ENCODE assay signal across 19 cellular contexts in genomic region chr10:70669015-70669414, GRCh38. TPM values are rescaled to one million over a fixed set of nuclear protein-coding genes. Genes with fewer than 3 reads are reported as not detected.
DNase-seq lines count a peak whose midpoint lies in the region; ATAC-seq lines count a peak whose summit lies in the region.
"Had no signal": no experiment of that assay in that cellular context is flagged by ENCODE, and none has a peak within 500 bp of the region (broad histone marks: within the 10 kb centered on the region; RNA-seq: fewer than 3 reads in every experiment).

No MANE protein-coding gene starts in this region.

- H2AFZ ChIP-seq in mesenchymal stem cell (ENCODE audit: low read depth, low read length): no peak overlapping the region

- DNase-seq in NCI-H2029 (lab: John Stamatoyannopoulos, UW) (peak; percentile 21), NCI-H2029 treated with DMSO at 0.1 percent for 48 hours (lab: John Stamatoyannopoulos, UW) (no peak), DMS53 (lab: John Stamatoyannopoulos, UW) (peak; percentile 75), NCI-H510A treated with DMSO at 0.1 percent for 48 hours (lab: John Stamatoyannopoulos, UW) (peak; percentile 84), mesenchymal stem cell (no peak), kidney tubule cell (ENCODE audit: low spot score) (no peak)
- no peak for DNase-seq in stimulated activated CD4-positive, alpha-beta T cell treated with anti-CD3 and anti-CD28 coated beads, Interleukin-15, amount 100 ng/mL, for 24 hours
- DNase-seq: Calu3; CD4-positive, alpha-beta memory T cell; GOT3; H7; KG1 had no signal

- no peak overlapping the region for H3K23ac ChIP-seq in mesenchymal stem cell (ENCODE audit: low read length in 2 of 2)

- H2AK5ac ChIP-seq in mesenchymal stem cell (ENCODE audit: low read length, severe bottlenecking): peak overlapping the region; percentile 98

- no peak overlapping the region for H3K27ac ChIP-seq in mesenchymal stem cell (ENCODE audit: low read length, poor library complexity, severe bottlenecking)
- H3K27ac ChIP-seq: 22Rv1, A549, BLaER1 had no signal

- no peak overlapping the region for H4K91ac ChIP-seq in mesenchymal stem cell (ENCODE audit: low read length)

- no peak overlapping the region for H3K4me2 ChIP-seq in mesenchymal stem cell (ENCODE audit: low read length, poor library complexity, severe bottlenecking)
- H3K4me2 ChIP-seq: A549, BLaER1 had no signal

- no peaks in the 10 kb centered on the region for H3K36me3 ChIP-seq in mesenchymal stem cell (ENCODE audit: control insufficient read depth in 1 of 2, insufficient read depth in 2 of 2, low read depth in 1 of 2, low read length in 2 of 2)
- H3K36me3 ChIP-seq: BLaER1 had no signal

- no peak overlapping the region for H3K18ac ChIP-seq in mesenchymal stem cell (ENCODE audit: low read depth in 1 of 2, low read length in 2 of 2)

- peaks cover 29% of the 10 kb centered on the region for H3K4me1 ChIP-seq in mesenchymal stem cell (ENCODE audit: control insufficient read depth, insufficient read depth, low read depth, low read length)

- no peak overlapping the region for H2BK120ac ChIP-seq in mesenchymal stem cell (ENCODE audit: low read depth, low read length)

- H2BK12ac ChIP-seq in mesenchymal stem cell (ENCODE audit: low read length in 2 of 2): no peak overlapping the region

- no peak overlapping the region for H2BK15ac ChIP-seq in mesenchymal stem cell (ENCODE audit: low read depth, poor library complexity, severe bottlenecking)

- no peaks in the 10 kb centered on the region for H3K9me3 ChIP-seq in mesenchymal stem cell (ENCODE audit: control insufficient read depth, low read length)
- H3K9me3 ChIP-seq: A549 had no signal

- no peak for ATAC-seq in HG03521 (IDR thresholded peaks at IDR 0.05; ENCODE audit: unreplicated experiment)
- ATAC-seq: A549, HepG2 had no signal

- H3K9ac ChIP-seq in mesenchymal stem cell (ENCODE audit: low read length): no peak overlapping the region
- H3K9ac ChIP-seq: BLaER1 had no signal

- no peak overlapping the region for H3K14ac ChIP-seq in mesenchymal stem cell (ENCODE audit: low read length in 2 of 2)

- H3K27me3 ChIP-seq in mesenchymal stem cell (ENCODE audit: control insufficient read depth in 1 of 2, insufficient read depth in 1 of 2, low read length in 2 of 2): no peaks in the 10 kb centered on the region

- no peak overlapping the region for H4K8ac ChIP-seq in mesenchymal stem cell (ENCODE audit: low read length)

- peaks cover 2% of the 10 kb centered on the region for H3K79me1 ChIP-seq in mesenchymal stem cell (replicated peaks; ENCODE audit: low read length, poor library complexity, severe bottlenecking)

- H3K4me3 ChIP-seq in mesenchymal stem cell (ENCODE audit: insufficient read depth in 1 of 2, low read depth in 1 of 2, low read length in 2 of 2): no peak overlapping the region
- H3K4me3 ChIP-seq: A549, BLaER1 had no signal

- no peak overlapping the region for H3K4ac ChIP-seq in mesenchymal stem cell (ENCODE audit: low read depth in 1 of 2, low read length in 2 of 2)

- H2BK5ac ChIP-seq in mesenchymal stem cell (ENCODE audit: low read depth, low read length, poor library complexity, severe bottlenecking): peak overlapping the region; percentile 8

RNA-seq across cellular contexts. Expression of gene ADAMTS14, which starts 3.3 kb away (rescaled TPM):
- polyA plus RNA-seq in mesenchymal stem cell (2013, experiment 1 of 2): 1.3 TPM
- polyA plus RNA-seq in mesenchymal stem cell (2013, experiment 2 of 2): 1.3 TPM
- polyA plus RNA-seq: CD14-positive monocyte; CD4-positive, alpha-beta memory T cell; IgD-negative memory B cell had no signal

Comparison
In these comparisons a context has a peak if more than half of its experiments do, and no peak if none do; other contexts are left out.
1. DNase-seq: peak in NCI-H2029 (single experiment), DMS53 (single experiment) and NCI-H510A treated with DMSO at 0.1 percent for 48 hours (single experiment); none in NCI-H2029 treated with DMSO at 0.1 percent for 48 hours (single experiment), mesenchymal stem cell (single experiment), kidney tubule cell (single experiment) and stimulated activated CD4-positive, alpha-beta T cell treated with anti-CD3 and anti-CD28 coated beads, Interleukin-15, amount 100 ng/mL, for 24 hours (single experiment).